ENCODE assay signal across 1 cellular context in the genomic region with DNA sequence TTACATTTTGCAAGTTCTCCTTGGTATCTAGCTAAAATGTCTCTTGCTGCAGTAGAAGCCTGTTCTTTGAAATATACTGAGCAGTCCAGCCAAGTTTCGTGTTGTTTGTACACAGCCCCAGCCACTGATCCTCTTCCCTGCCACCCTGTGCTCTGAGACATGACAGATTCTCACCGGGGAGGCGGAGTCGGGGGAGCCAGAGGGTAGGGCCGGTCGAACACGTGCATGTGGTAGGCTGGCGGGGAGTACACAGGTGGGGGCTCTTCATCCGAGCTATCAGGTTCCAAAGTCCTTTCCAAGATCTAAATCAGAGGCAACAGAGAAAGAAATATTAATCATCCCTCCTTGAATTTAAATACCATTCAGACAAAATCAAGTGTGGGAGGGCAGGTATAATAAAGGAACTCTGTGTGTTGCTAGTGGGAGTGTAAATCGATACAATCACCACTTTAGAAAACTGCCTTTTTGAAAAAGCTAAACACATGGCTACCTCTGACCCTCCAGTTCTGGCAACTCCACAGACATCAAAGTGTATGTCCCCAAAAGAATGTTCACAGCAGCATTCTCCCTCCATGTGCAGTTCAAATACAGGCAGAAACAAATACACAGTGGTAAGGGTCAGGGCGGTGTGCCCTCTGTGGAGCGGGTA.
TF ChIP-seq lines count a peak whose summit lies in the region.

No MANE protein-coding gene starts in this region.

TF ChIP-seq in HepG2, 621 proteins besides CTCF, POLR2A, EP300 and RAD21 (continued from another document and continues in another):
- TF ChIP-seq AKAP8 (CRISPR knock-in tag; IDR thresholded peaks at IDR 0.05) (0 out of 2 replicates have a peak, but pooled peaks have one; percentile 52), ZNF558 (CRISPR knock-in tag; IDR thresholded peaks at IDR 0.05; ENCODE audit: borderline replicate concordance) (no peak), ZMAT3 (CRISPR knock-in tag; conservative IDR thresholded peaks at IDR 0.05) (peak; percentile 68; the same call in 1 of the 2 replicates), ZSCAN30 (CRISPR knock-in tag; IDR thresholded peaks at IDR 0.05) (no peak), SMARCE1 (IDR thresholded peaks at IDR 0.05; ENCODE audit: borderline replicate concordance) (no peak), CEBPG (CRISPR knock-in tag; IDR thresholded peaks at IDR 0.05) (0 out of 2 replicates have a peak, but pooled peaks have one; percentile 10), NFYC (CRISPR knock-in tag; IDR thresholded peaks at IDR 0.05) (no peak), RXRB (CRISPR knock-in tag; IDR thresholded peaks at IDR 0.05; ENCODE audit: borderline replicate concordance) (peak; percentile 42; the same call in 1 of the 2 replicates), KMT2A (CRISPR knock-in tag; IDR thresholded peaks at IDR 0.05) (no peak), RORA (CRISPR knock-in tag; IDR thresholded peaks at IDR 0.05) (no peak), ERF (CRISPR knock-in tag; IDR thresholded peaks at IDR 0.05) (no peak), IRX3 (CRISPR knock-in tag; IDR thresholded peaks at IDR 0.05; ENCODE audit: borderline replicate concordance, low read depth) (no peak), NR2F6 (IDR thresholded peaks at IDR 0.05) (peak; percentile 75), NR2F6 (CRISPR knock-in tag; IDR thresholded peaks at IDR 0.05) (peak; percentile 84), SETDB1 (CRISPR knock-in tag; IDR thresholded peaks at IDR 0.05; ENCODE audit: borderline replicate concordance) (no peak), ZNF543 (CRISPR knock-in tag; IDR thresholded peaks at IDR 0.05) (0 out of 2 replicates have a peak, but pooled peaks have one; percentile 30), ONECUT2 (CRISPR knock-in tag; IDR thresholded peaks at IDR 0.05) (peak; percentile 62; the same call in 1 of the 2 replicates), KDM5A (IDR thresholded peaks at IDR 0.05; ENCODE audit: borderline replicate concordance, low read length) (no peak), ZNF224 (CRISPR knock-in tag; IDR thresholded peaks at IDR 0.05) (0 out of 2 replicates have a peak, but pooled peaks have one; percentile 23), SNAPC2 (CRISPR knock-in tag; IDR thresholded peaks at IDR 0.05) (no peak), NR2F1 (CRISPR knock-in tag; IDR thresholded peaks at IDR 0.05) (peak; percentile 68 to 77; a peak in 3 of 4 replicates), NKX3-1 (CRISPR knock-in tag; IDR thresholded peaks at IDR 0.05) (no peak), ELF4 (CRISPR knock-in tag; IDR thresholded peaks at IDR 0.05; ENCODE audit: borderline replicate concordance) (no peak), SP5 (CRISPR knock-in tag; IDR thresholded peaks at IDR 0.05; ENCODE audit: borderline replicate concordance, low read depth) (peak; percentile 90), MAZ (IDR thresholded peaks at IDR 0.05; ENCODE audit: borderline replicate concordance, low read depth, low read length) (peak; percentile 26; the same call in 1 of the 2 replicates), MAZ (CRISPR knock-in tag; IDR thresholded peaks at IDR 0.05; ENCODE audit: low read depth) (no peak), NR2C2 (CRISPR knock-in tag; IDR thresholded peaks at IDR 0.05; ENCODE audit: borderline replicate concordance) (no peak), ZMYM3 (CRISPR knock-in tag; IDR thresholded peaks at IDR 0.05) (peak; percentile 60; the same call in 1 of the 2 replicates), NFIC (IDR thresholded peaks at IDR 0.05; ENCODE audit: low read length) (0 out of 2 replicates have a peak, but pooled peaks have one; percentile 59), SMARCC2 (IDR thresholded peaks at IDR 0.05) (no peak)
- TF ChIP-seq, protein P1, sequence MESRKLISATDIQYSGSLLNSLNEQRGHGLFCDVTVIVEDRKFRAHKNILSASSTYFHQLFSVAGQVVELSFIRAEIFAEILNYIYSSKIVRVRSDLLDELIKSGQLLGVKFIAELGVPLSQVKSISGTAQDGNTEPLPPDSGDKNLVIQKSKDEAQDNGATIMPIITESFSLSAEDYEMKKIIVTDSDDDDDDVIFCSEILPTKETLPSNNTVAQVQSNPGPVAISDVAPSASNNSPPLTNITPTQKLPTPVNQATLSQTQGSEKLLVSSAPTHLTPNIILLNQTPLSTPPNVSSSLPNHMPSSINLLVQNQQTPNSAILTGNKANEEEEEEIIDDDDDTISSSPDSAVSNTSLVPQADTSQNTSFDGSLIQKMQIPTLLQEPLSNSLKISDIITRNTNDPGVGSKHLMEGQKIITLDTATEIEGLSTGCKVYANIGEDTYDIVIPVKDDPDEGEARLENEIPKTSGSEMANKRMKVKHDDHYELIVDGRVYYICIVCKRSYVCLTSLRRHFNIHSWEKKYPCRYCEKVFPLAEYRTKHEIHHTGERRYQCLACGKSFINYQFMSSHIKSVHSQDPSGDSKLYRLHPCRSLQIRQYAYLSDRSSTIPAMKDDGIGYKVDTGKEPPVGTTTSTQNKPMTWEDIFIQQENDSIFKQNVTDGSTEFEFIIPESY (CRISPR knock-in tag; IDR thresholded peaks at IDR 0.05): 0 out of 2 replicates have a peak, but pooled peaks have one; percentile 25
- TF ChIP-seq, protein P2, sequence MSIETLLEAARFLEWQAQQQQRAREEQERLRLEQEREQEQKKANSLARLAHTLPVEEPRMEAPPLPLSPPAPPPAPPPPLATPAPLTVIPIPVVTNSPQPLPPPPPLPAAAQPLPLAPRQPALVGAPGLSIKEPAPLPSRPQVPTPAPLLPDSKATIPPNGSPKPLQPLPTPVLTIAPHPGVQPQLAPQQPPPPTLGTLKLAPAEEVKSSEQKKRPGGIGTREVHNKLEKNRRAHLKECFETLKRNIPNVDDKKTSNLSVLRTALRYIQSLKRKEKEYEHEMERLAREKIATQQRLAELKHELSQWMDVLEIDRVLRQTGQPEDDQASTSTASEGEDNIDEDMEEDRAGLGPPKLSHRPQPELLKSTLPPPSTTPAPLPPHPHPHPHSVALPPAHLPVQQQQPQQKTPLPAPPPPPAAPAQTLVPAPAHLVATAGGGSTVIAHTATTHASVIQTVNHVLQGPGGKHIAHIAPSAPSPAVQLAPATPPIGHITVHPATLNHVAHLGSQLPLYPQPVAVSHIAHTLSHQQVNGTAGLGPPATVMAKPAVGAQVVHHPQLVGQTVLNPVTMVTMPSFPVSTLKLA (IDR thresholded peaks at IDR 0.05): peak; percentile 80
- TF ChIP-seq, protein P3, sequence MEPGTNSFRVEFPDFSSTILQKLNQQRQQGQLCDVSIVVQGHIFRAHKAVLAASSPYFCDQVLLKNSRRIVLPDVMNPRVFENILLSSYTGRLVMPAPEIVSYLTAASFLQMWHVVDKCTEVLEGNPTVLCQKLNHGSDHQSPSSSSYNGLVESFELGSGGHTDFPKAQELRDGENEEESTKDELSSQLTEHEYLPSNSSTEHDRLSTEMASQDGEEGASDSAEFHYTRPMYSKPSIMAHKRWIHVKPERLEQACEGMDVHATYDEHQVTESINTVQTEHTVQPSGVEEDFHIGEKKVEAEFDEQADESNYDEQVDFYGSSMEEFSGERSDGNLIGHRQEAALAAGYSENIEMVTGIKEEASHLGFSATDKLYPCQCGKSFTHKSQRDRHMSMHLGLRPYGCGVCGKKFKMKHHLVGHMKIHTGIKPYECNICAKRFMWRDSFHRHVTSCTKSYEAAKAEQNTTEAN (CRISPR knock-in tag; conservative IDR thresholded peaks at IDR 0.05): peak; percentile 54; the same call in 1 of the 2 replicates
- TF ChIP-seq, protein P4, sequence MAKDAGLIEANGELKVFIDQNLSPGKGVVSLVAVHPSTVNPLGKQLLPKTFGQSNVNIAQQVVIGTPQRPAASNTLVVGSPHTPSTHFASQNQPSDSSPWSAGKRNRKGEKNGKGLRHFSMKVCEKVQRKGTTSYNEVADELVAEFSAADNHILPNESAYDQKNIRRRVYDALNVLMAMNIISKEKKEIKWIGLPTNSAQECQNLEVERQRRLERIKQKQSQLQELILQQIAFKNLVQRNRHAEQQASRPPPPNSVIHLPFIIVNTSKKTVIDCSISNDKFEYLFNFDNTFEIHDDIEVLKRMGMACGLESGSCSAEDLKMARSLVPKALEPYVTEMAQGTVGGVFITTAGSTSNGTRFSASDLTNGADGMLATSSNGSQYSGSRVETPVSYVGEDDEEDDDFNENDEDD (CRISPR knock-in tag; IDR thresholded peaks at IDR 0.05; ENCODE audit: borderline replicate concordance): no peak; the same call in 1 of the 2 replicates
- TF ChIP-seq, protein P5, sequence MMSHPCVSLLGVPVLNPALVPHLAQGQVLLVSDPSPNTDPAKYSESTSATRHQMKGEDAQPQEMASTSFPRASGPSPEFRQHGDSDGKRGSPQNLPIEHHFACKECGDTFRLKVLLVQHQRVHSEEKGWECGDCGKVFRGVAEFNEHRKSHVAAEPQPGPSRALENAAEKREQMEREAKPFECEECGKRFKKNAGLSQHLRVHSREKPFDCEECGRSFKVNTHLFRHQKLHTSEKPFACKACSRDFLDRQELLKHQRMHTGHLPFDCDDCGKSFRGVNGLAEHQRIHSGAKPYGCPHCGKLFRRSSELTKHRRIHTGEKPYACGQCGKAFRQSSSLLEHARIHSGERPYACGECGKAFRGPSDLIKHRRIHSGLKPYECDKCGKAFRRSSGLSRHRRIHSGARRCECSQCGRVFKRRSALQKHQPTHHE (CRISPR knock-in tag; IDR thresholded peaks at IDR 0.05; ENCODE audit: borderline replicate concordance): no peak; the same call in 1 of the 2 replicates
- TF ChIP-seq, protein P6, sequence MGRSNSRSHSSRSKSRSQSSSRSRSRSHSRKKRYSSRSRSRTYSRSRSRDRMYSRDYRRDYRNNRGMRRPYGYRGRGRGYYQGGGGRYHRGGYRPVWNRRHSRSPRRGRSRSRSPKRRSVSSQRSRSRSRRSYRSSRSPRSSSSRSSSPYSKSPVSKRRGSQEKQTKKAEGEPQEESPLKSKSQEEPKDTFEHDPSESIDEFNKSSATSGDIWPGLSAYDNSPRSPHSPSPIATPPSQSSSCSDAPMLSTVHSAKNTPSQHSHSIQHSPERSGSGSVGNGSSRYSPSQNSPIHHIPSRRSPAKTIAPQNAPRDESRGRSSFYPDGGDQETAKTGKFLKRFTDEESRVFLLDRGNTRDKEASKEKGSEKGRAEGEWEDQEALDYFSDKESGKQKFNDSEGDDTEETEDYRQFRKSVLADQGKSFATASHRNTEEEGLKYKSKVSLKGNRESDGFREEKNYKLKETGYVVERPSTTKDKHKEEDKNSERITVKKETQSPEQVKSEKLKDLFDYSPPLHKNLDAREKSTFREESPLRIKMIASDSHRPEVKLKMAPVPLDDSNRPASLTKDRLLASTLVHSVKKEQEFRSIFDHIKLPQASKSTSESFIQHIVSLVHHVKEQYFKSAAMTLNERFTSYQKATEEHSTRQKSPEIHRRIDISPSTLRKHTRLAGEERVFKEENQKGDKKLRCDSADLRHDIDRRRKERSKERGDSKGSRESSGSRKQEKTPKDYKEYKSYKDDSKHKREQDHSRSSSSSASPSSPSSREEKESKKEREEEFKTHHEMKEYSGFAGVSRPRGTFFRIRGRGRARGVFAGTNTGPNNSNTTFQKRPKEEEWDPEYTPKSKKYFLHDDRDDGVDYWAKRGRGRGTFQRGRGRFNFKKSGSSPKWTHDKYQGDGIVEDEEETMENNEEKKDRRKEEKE (IDR thresholded peaks at IDR 0.05): no peak
- TF ChIP-seq, protein P7, sequence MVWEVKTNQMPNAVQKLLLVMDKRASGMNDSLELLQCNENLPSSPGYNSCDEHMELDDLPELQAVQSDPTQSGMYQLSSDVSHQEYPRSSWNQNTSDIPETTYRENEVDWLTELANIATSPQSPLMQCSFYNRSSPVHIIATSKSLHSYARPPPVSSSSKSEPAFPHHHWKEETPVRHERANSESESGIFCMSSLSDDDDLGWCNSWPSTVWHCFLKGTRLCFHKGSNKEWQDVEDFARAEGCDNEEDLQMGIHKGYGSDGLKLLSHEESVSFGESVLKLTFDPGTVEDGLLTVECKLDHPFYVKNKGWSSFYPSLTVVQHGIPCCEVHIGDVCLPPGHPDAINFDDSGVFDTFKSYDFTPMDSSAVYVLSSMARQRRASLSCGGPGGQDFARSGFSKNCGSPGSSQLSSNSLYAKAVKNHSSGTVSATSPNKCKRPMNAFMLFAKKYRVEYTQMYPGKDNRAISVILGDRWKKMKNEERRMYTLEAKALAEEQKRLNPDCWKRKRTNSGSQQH (CRISPR knock-in tag; IDR thresholded peaks at IDR 0.05; ENCODE audit: low read depth): 0 out of 2 replicates have a peak, but pooled peaks have one; percentile 59
- TF ChIP-seq, protein P8, sequence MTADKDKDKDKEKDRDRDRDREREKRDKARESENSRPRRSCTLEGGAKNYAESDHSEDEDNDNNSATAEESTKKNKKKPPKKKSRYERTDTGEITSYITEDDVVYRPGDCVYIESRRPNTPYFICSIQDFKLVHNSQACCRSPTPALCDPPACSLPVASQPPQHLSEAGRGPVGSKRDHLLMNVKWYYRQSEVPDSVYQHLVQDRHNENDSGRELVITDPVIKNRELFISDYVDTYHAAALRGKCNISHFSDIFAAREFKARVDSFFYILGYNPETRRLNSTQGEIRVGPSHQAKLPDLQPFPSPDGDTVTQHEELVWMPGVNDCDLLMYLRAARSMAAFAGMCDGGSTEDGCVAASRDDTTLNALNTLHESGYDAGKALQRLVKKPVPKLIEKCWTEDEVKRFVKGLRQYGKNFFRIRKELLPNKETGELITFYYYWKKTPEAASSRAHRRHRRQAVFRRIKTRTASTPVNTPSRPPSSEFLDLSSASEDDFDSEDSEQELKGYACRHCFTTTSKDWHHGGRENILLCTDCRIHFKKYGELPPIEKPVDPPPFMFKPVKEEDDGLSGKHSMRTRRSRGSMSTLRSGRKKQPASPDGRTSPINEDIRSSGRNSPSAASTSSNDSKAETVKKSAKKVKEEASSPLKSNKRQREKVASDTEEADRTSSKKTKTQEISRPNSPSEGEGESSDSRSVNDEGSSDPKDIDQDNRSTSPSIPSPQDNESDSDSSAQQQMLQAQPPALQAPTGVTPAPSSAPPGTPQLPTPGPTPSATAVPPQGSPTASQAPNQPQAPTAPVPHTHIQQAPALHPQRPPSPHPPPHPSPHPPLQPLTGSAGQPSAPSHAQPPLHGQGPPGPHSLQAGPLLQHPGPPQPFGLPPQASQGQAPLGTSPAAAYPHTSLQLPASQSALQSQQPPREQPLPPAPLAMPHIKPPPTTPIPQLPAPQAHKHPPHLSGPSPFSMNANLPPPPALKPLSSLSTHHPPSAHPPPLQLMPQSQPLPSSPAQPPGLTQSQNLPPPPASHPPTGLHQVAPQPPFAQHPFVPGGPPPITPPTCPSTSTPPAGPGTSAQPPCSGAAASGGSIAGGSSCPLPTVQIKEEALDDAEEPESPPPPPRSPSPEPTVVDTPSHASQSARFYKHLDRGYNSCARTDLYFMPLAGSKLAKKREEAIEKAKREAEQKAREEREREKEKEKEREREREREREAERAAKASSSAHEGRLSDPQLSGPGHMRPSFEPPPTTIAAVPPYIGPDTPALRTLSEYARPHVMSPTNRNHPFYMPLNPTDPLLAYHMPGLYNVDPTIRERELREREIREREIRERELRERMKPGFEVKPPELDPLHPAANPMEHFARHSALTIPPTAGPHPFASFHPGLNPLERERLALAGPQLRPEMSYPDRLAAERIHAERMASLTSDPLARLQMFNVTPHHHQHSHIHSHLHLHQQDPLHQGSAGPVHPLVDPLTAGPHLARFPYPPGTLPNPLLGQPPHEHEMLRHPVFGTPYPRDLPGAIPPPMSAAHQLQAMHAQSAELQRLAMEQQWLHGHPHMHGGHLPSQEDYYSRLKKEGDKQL (CRISPR knock-in tag; IDR thresholded peaks at IDR 0.05; ENCODE audit: low read depth): no peak
